In genomic region chr15:64515825-64516224, GRCh38 we compare ENCODE assay signal across 26 cellular contexts.
"Had no signal": no experiment of that assay in that cellular context is flagged by ENCODE, and none has a peak within 500 bp of the region (broad histone marks: within the 10 kb centered on the region; RNA-seq: fewer than 3 reads in every experiment).

No MANE protein-coding gene starts in this region.

- H3K27me3 Mint-ChIP-seq: activated CD4-positive, alpha-beta T cell treated with anti-CD3 and anti-CD28 coated beads, Interleukin-2, amount 10 ng/mL, durations not matched to agents 7 days and 5 days had no signal

- H3K9me3 ChIP-seq: esophagus muscularis mucosa, heart right ventricle, left lung, mucosa of descending colon, spleen, suprapubic skin, tibial nerve had no signal

- DNase-seq: activated CD4-positive, alpha-beta T cell treated with anti-CD3 and anti-CD28 coated beads for 1 hour; activated CD4-positive, alpha-beta T cell treated with anti-CD3 and anti-CD28 coated beads, Interleukin-2, amount 10 ng/mL, durations not matched to agents 7 days and 5 days; activated gamma-delta T cell; activated naive CD4-positive, alpha-beta T cell treated with anti-CD3 and anti-CD28 coated beads, Interleukin-2, amount 50 U/mL, for 16 hours; activated T-cell treated with anti-CD3 and anti-CD28 coated beads for 4 hours; anterior cingulate cortex; dermis blood vessel endothelial cell; effector CD4-positive, alpha-beta T cell; foreskin melanocyte; heart right ventricle; kidney glomerular epithelial cell; left lung; mesendoderm; occipital lobe; right cardiac atrium; spleen; stimulated activated naive CD4-positive, alpha-beta T cell; T-helper 2 cell had no signal

- H3K27ac Mint-ChIP-seq: activated T-helper 1 cell treated with anti-CD3 and anti-CD28 coated beads, Interleukin-12 subunit alpha, Interleukin-12 subunit beta, Interleukin-2, Interleukin-4 antibody, amounts not matched to agents 30 ng/mL and 10 ng/mL and 1 ng/mL, durations not matched to agents 14 hours and 24 hours and 36 hours had no signal

- H3K4me3 Mint-ChIP-seq: activated CD4-positive, alpha-beta T cell treated with anti-CD3 and anti-CD28 coated beads, Interleukin-2, amount 10 ng/mL, durations not matched to agents 7 days and 5 days; activated T-helper 1 cell treated with anti-CD3 and anti-CD28 coated beads, Interleukin-12 subunit alpha, Interleukin-12 subunit beta, Interleukin-2, Interleukin-4 antibody, amounts not matched to agents 30 ng/mL and 10 ng/mL and 1 ng/mL, durations not matched to agents 14 hours and 24 hours and 36 hours; WTC11 had no signal

- FAIRE-seq: colon had no signal

- H3K9me3 Mint-ChIP-seq: activated CD4-positive, alpha-beta T cell treated with anti-CD3 and anti-CD28 coated beads, Interleukin-2, amount 10 ng/mL, durations not matched to agents 7 days and 5 days; activated T-helper 1 cell treated with anti-CD3 and anti-CD28 coated beads, Interleukin-12 subunit alpha, Interleukin-12 subunit beta, Interleukin-2, Interleukin-4 antibody, amounts not matched to agents 30 ng/mL and 10 ng/mL and 1 ng/mL, durations not matched to agents 14 hours and 24 hours and 36 hours; WTC11 had no signal

- H3K36me3 ChIP-seq: esophagus muscularis mucosa, left lung, suprapubic skin had no signal

- H3K27ac ChIP-seq: esophagus muscularis mucosa, heart right ventricle, left lung, spleen, suprapubic skin, tibial nerve had no signal

- H3K27me3 ChIP-seq: esophagus muscularis mucosa, heart right ventricle, left lung, spleen, suprapubic skin, tibial nerve had no signal

- H3K4me3 ChIP-seq: esophagus muscularis mucosa, heart right ventricle, left lung, lung, mucosa of descending colon, spleen, suprapubic skin, tibial nerve had no signal

- ATAC-seq: heart right ventricle had no signal
